In genomic region chr10:28326516-28327493, GRCh38 we compare ENCODE assay signal across 9 cellular contexts. TPM values are rescaled to one million over a fixed set of nuclear protein-coding genes. Genes with fewer than 3 reads are reported as not detected.
DNase-seq lines count a peak whose midpoint lies in the region; ATAC-seq, FAIRE-seq and TF ChIP-seq lines count a peak whose summit lies in the region.
"Had no signal": no experiment of that assay in that cellular context is flagged by ENCODE, and none has a peak within 500 bp of the region (broad histone marks: within the 10 kb centered on the region; RNA-seq: fewer than 3 reads in every experiment).

No MANE protein-coding gene starts in this region.

- no peaks in the 10 kb centered on the region for H3K27me3 ChIP-seq in bronchial epithelial cell (ENCODE audit: control insufficient read depth, insufficient read depth, low read length)

- H3K4me3 ChIP-seq in bronchial epithelial cell (ENCODE audit: low read depth, low read length) = no peak overlapping the region

- FAIRE-seq in bronchial epithelial cell (lab: Jason Lieb, UNC) = no peak
- FAIRE-seq: GM18507 had no signal

- TF ChIP-seq CTCF in bronchial epithelial cell (IDR thresholded peaks at IDR 0.05; ENCODE audit: insufficient read depth, low read length, severe bottlenecking) = no peak

- no peaks in the 10 kb centered on the region for H3K36me3 ChIP-seq in bronchial epithelial cell (ENCODE audit: control insufficient read depth, insufficient read depth, low read length)

- peak; percentile 52 for ATAC-seq in stimulated activated naive CD8-positive, alpha-beta T cell treated with anti-CD3 and anti-CD28 coated beads, Interleukin-15, Interleukin-2, amounts not matched to agents 100 U/mL and 50 U/mL, for 24 hours
- no peak for ATAC-seq in GM21528 (IDR thresholded peaks at IDR 0.05; ENCODE audit: low FRiP score, unreplicated experiment)
- no peak for ATAC-seq in GM21529 (IDR thresholded peaks at IDR 0.05; ENCODE audit: unreplicated experiment)

- DNase-seq in MV-4-11 (lab: John Stamatoyannopoulos, UW) (peak; percentile 25), bronchial epithelial cell (ENCODE audit: low read depth) (peak; percentile 56), left kidney (ENCODE audit: low read depth, low spot score) (peak; percentile 45), NCI-H1092 treated with DMSO at 0.1 percent for 48 hours (lab: John Stamatoyannopoulos, UW) (no peak), NAMALWA (ENCODE audit: low spot score) (no peak)
- peak; percentile 19 for DNase-seq in stimulated activated naive CD8-positive, alpha-beta T cell treated with anti-CD3 and anti-CD28 coated beads, Interleukin-15, Interleukin-2, amounts not matched to agents 100 U/mL and 50 U/mL, for 24 hours

RNA-seq across cellular contexts. Expression of gene MPP7, which starts 23.9 kb away (rescaled TPM):
- 11.1 and 24.6 TPM in 2 replicates for total RNA-seq in bronchial epithelial cell

Comparison
In these comparisons a context has a peak if more than half of its experiments do, and no peak if none do; other contexts are left out.
1. DNase-seq: peak in MV-4-11 (single experiment), bronchial epithelial cell (single experiment), left kidney (single experiment) and stimulated activated naive CD8-positive, alpha-beta T cell treated with anti-CD3 and anti-CD28 coated beads, Interleukin-15, Interleukin-2, amounts not matched to agents 100 U/mL and 50 U/mL, for 24 hours (single experiment); none in NCI-H1092 treated with DMSO at 0.1 percent for 48 hours (single experiment) and NAMALWA (single experiment).